In genomic region chr7:112160771-112161150, GRCh38 we compare ENCODE assay signal across 16 cellular contexts. TPM values are rescaled to one million over a fixed set of nuclear protein-coding genes. Genes with fewer than 3 reads are reported as not detected.
A peak's percentile ranks its signal among the peaks of the same experiment; 100 is the strongest.
DNase-seq lines count a peak whose midpoint lies in the region; ATAC-seq, FAIRE-seq and TF ChIP-seq lines count a peak whose summit lies in the region.
"Had no signal": no experiment of that assay in that cellular context is flagged by ENCODE, and none has a peak within 500 bp of the region (broad histone marks: within the 10 kb centered on the region; RNA-seq: fewer than 3 reads in every experiment).

No MANE protein-coding gene starts in this region.

- no peaks in the 10 kb centered on the region for H3K36me3 ChIP-seq in esophagus muscularis mucosa
- H3K36me3 ChIP-seq: BLaER1 had no signal

- TF ChIP-seq POLR2A in esophagus muscularis mucosa (IDR thresholded peaks at IDR 0.05; ENCODE audit: low read depth), result no peak

- H3K9me3 ChIP-seq in esophagus muscularis mucosa, result no peaks in the 10 kb centered on the region
- H3K9me3 ChIP-seq: BLaER1, mucosa of descending colon had no signal

- no peak overlapping the region for H3K4me3 ChIP-seq in esophagus muscularis mucosa
- H3K4me3 ChIP-seq: BLaER1, mucosa of descending colon had no signal

- no peak overlapping the region for H3K4me3 Mint-ChIP-seq in osteocyte (ENCODE audit: unreplicated experiment)
- H3K4me3 Mint-ChIP-seq: activated naive CD8-positive, alpha-beta T cell treated with anti-CD3 and anti-CD28 coated beads, Interleukin-2, amount 50 U/mL, for 24 hours had no signal

- no peak for DNase-seq in RCC 7860 (ENCODE audit: low spot score)
- DNase-seq in esophagus muscularis mucosa (ENCODE audit: extremely low spot score), result peak; percentile 29
- no peak for DNase-seq in osteocyte (ENCODE audit: extremely low spot score, unreplicated experiment)
- DNase-seq in substantia nigra (lab: John Stamatoyannopoulos, UW), result no peak
- DNase-seq in iPS-NIHi7 (ENCODE audit: extremely low spot score), result no peak
- no peak for DNase-seq in inferior parietal cortex (ENCODE audit: extremely low spot score)
- DNase-seq: activated CD4-positive, alpha-beta T cell treated with anti-CD3 and anti-CD28 coated beads for 4 hours; activated naive CD8-positive, alpha-beta T cell treated with anti-CD3 and anti-CD28 coated beads, Interleukin-2, amount 50 U/mL, for 24 hours; activated T-cell treated with anti-CD3 and anti-CD28 coated beads for 4 hours; KBM-7; mucosa of descending colon; NCI-H524; stimulated activated CD4-positive, alpha-beta T cell treated with anti-CD3 and anti-CD28 coated beads, Interleukin-2, amount 100 ng/mL, for 24 hours had no signal

- H3K27ac ChIP-seq in C4-2B, result peak overlapping the region; percentile 49; the same call in 1 of the 2 replicates
- peak overlapping the region in 1 of 4 donors; percentile 33 for H3K27ac ChIP-seq in esophagus muscularis mucosa (replicated peaks in 1 of 4)
- H3K27ac ChIP-seq in substantia nigra (ENCODE audit: low read depth, low read length, poor library complexity, severe bottlenecking), result no peak overlapping the region
- H3K27ac ChIP-seq: BLaER1 had no signal

- 75% methylated on average over 7 of the region's 7 CpGs for WGBS in esophagus muscularis mucosa

- H3K4me1 Mint-ChIP-seq in osteocyte (ENCODE audit: unreplicated experiment), result peaks cover 39% of the 10 kb centered on the region
- H3K4me1 Mint-ChIP-seq: activated naive CD8-positive, alpha-beta T cell treated with anti-CD3 and anti-CD28 coated beads, Interleukin-2, amount 50 U/mL, for 24 hours had no signal

- peak; percentile 11 for FAIRE-seq in RCC 7860 (lab: Jason Lieb, UNC)

- ATAC-seq in GM18498 (IDR thresholded peaks at IDR 0.05; ENCODE audit: unreplicated experiment), result no peak
- ATAC-seq: activated naive CD8-positive, alpha-beta T cell treated with anti-CD3 and anti-CD28 coated beads, Interleukin-2, amount 50 U/mL, for 24 hours; mucosa of descending colon had no signal

- peak overlapping the region; percentile 85 for H3K27ac Mint-ChIP-seq in osteocyte (ENCODE audit: unreplicated experiment)
- H3K27ac Mint-ChIP-seq: activated naive CD8-positive, alpha-beta T cell treated with anti-CD3 and anti-CD28 coated beads, Interleukin-2, amount 50 U/mL, for 24 hours had no signal

- intact Hi-C loops in esophagus muscularis mucosa (cut with DNase I), result no loop called here

- TF ChIP-seq EP300 in esophagus muscularis mucosa (IDR thresholded peaks at IDR 0.05), result no peak

- no peaks in the 10 kb centered on the region for H3K27me3 Mint-ChIP-seq in osteocyte (ENCODE audit: unreplicated experiment)

- H3K36me3 Mint-ChIP-seq in osteocyte (ENCODE audit: unreplicated experiment), result no peaks in the 10 kb centered on the region

- H3K4me1 ChIP-seq in esophagus muscularis mucosa, result peaks cover 20 to 40% (median 27%) of the 10 kb centered on the region in 4 donors
- H3K4me1 ChIP-seq: BLaER1 had no signal

- TF ChIP-seq CTCF in C4-2B (conservative IDR thresholded peaks at IDR 0.05) (no peak), esophagus muscularis mucosa (IDR thresholded peaks at IDR 0.05) (no peak), osteocyte (IDR thresholded peaks at IDR 0.05) (no peak)

- no peaks in the 10 kb centered on the region for H3K27me3 ChIP-seq in esophagus muscularis mucosa
- H3K27me3 ChIP-seq: BLaER1 had no signal

- H3K9me3 Mint-ChIP-seq in osteocyte (ENCODE audit: unreplicated experiment), result no peaks in the 10 kb centered on the region
- H3K9me3 Mint-ChIP-seq: activated naive CD8-positive, alpha-beta T cell treated with anti-CD3 and anti-CD28 coated beads, Interleukin-2, amount 50 U/mL, for 24 hours had no signal

RNA-seq across cellular contexts. Expression of gene DOCK4, which starts 45.4 kb away (rescaled TPM):
- total RNA-seq in esophagus muscularis mucosa, result 10 to 100 TPM; 14.0 to 25.3 (median 18.8) TPM
- 44.1 and 44.9 TPM in 2 replicates for total RNA-seq in osteocyte

RNA-seq across cellular contexts. Expression of gene ZNF277, which starts 45.7 kb away (rescaled TPM):
- total RNA-seq in esophagus muscularis mucosa (10 to 100 TPM; 19.5 to 27.1 (median 25.7) TPM), osteocyte (28.1 and 32.0 TPM in 2 replicates)
